In the genomic region with DNA sequence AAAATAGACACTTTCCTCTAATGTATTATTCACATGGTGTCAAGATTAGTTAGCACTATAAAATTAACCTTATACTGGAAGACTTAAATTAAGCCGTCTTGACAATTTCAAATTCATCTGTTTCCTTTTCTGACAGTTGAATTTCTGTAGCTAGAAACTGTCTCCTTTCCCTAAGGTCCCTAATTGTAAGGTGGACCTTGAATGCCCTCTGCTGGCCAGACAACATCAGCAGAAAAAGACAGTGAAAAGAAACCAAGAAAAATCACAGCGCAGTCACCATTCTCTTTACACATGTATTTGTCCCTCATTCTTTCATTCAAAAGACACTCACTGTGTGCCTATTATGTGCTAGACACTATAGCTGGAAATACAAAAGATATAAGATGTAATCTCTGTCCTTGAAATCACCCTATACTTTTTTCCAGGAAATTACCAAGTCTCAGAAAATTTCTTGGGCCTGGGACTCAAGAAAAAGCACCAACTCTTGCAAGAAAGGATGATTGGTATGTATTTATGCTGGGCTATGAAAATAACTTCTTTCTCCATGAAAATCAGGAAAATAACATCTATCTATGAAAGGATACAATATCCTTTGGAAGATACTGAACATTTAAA, we compare ENCODE assay signal across 8 cellular contexts. TPM values are rescaled to one million over a fixed set of nuclear protein-coding genes. Genes with fewer than 3 reads are reported as not detected.
DNase-seq lines count a peak whose midpoint lies in the region; TF ChIP-seq lines count a peak whose summit lies in the region.

No MANE protein-coding gene starts in this region.

- no peak overlapping the region for H3K4me3 ChIP-seq in epithelial cell of esophagus (ENCODE audit: low read length)

- no peaks in the 10 kb centered on the region for H3K27me3 Mint-ChIP-seq in nephron (ENCODE audit: low read depth)

- no peak overlapping the region for H3K27ac ChIP-seq in VCaP

- H3K4me1 Mint-ChIP-seq in nephron = peaks cover 10% of the 10 kb centered on the region

- H3K27ac Mint-ChIP-seq in nephron = peak overlapping the region; percentile 1 to 63 (median 59)

- H3K36me3 Mint-ChIP-seq in nephron (ENCODE audit: low read depth) = no peaks in the 10 kb centered on the region

- H3K9me3 Mint-ChIP-seq in nephron = no peaks in the 10 kb centered on the region

- DNase-seq in activated CD4-positive, alpha-beta T cell treated with anti-CD3 and anti-CD28 coated beads for 24 hours (ENCODE audit: low read depth in 2 of 2) = peak; percentile 1 to 17
- no peak for DNase-seq in activated CD4-positive, alpha-beta T cell treated with anti-CD3 and anti-CD28 coated beads for 1 hour
- peak; percentile 0 for DNase-seq in GOT3 (lab: John Stamatoyannopoulos, UW)
- DNase-seq in NCI-H1048 (lab: John Stamatoyannopoulos, UW) = peak; percentile 15
- DNase-seq in epithelial cell of esophagus (ENCODE audit: low read depth) = peak; percentile 63
- no peak for DNase-seq in mesenteric fat pad (ENCODE audit: low spot score)

- TF ChIP-seq CTCF in VCaP (conservative IDR thresholded peaks at IDR 0.05) (peak; percentile 96), epithelial cell of esophagus (IDR thresholded peaks at IDR 0.05; ENCODE audit: insufficient read depth, low read depth, low read length, missing control alignments) (peak; percentile 84), nephron (IDR thresholded peaks at IDR 0.05; ENCODE audit: unreplicated experiment in 3 of 3) (peak; percentile 77 to 83 (median 77))

- H3K4me3 Mint-ChIP-seq in nephron = no peak overlapping the region

RNA-seq across cellular contexts. Expression of gene AMBN, which starts 32.7 kb away (rescaled TPM):
- total RNA-seq in mesenteric fat pad = not detected

RNA-seq across cellular contexts. Expression of gene AMTN, which starts 41.0 kb away (rescaled TPM):
- not detected for total RNA-seq in mesenteric fat pad

Comparison
In these comparisons a context has a peak if more than half of its experiments do, and no peak if none do; other contexts are left out.
1. DNase-seq: peak in activated CD4-positive, alpha-beta T cell treated with anti-CD3 and anti-CD28 coated beads for 24 hours (2 of 2), GOT3 (single experiment), NCI-H1048 (single experiment) and epithelial cell of esophagus (single experiment); none in activated CD4-positive, alpha-beta T cell treated with anti-CD3 and anti-CD28 coated beads for 1 hour (single experiment) and mesenteric fat pad (single experiment).
2. Peak in every context shown above with its lines, with median percentiles within 50 percentile points of each other: CTCF ChIP-seq.